9 cellular contexts compared by ENCODE assay signal in the genomic region with DNA sequence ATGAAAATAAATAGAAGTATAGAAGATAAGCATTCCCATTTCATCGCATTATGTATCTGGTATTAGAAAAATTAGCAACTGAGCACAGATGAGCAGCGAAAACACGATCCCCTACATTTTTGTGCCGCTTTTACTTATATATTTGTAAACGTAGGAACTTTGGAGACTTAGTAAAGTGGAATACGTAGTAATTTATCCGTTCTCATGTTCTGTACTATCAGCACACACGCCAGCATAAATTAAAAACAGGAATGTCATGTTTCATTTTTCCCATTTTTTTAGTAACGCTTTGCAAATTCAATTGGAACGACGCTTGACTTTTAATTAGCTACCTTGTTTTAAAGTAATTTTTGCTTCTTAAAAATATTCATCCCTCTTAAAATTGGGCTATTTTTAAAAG. TPM values are rescaled to one million over a fixed set of nuclear protein-coding genes. Genes with fewer than 3 reads are reported as not detected.
DNase-seq lines count a peak whose midpoint lies in the region; ATAC-seq and TF ChIP-seq lines count a peak whose summit lies in the region.
"Had no signal": no experiment of that assay in that cellular context is flagged by ENCODE, and none has a peak within 500 bp of the region (broad histone marks: within the 10 kb centered on the region; RNA-seq: fewer than 3 reads in every experiment).

No MANE protein-coding gene starts in this region.

- no peak for TF ChIP-seq POLR2A in sigmoid colon (IDR thresholded peaks at IDR 0.05)

- no peaks in the 10 kb centered on the region for H3K27me3 Mint-ChIP-seq in GM23338 (ENCODE audit: insufficient read depth, low read depth, poor library complexity)

- H3K9me3 Mint-ChIP-seq in GM23338, result no peaks in the 10 kb centered on the region

- intact Hi-C loops in sigmoid colon (cut with DNase I), result no loop called here

- no peak for TF ChIP-seq EP300 in sigmoid colon (IDR thresholded peaks at IDR 0.05)

- H3K4me2 ChIP-seq in GM23338, result peak overlapping the region; percentile 81

- no peaks in the 10 kb centered on the region for H3K36me3 ChIP-seq in GM23338 (ENCODE audit: insufficient read depth)
- H3K36me3 ChIP-seq in SJCRH30, result no peaks in the 10 kb centered on the region
- no peaks in the 10 kb centered on the region for H3K36me3 ChIP-seq in sigmoid colon

- H3K79me2 ChIP-seq in GM23338 (replicated peaks; ENCODE audit: insufficient read depth), result peaks cover 58% of the 10 kb centered on the region

- peaks cover 45% of the 10 kb centered on the region for H3K4me1 Mint-ChIP-seq in GM23338

- TF ChIP-seq CTCF in GM23338 (conservative IDR thresholded peaks at IDR 0.05; ENCODE audit: low read depth in 2 of 2) (no peak), fibroblast of mammary gland (conservative IDR thresholded peaks at IDR 0.05; ENCODE audit: control insufficient read depth, insufficient read depth, low read depth, low read length) (no peak), sigmoid colon (IDR thresholded peaks at IDR 0.05) (no peak)

- H3K4me1 ChIP-seq in GM23338 (ENCODE audit: insufficient read depth), result peaks cover 36% of the 10 kb centered on the region
- no peaks in the 10 kb centered on the region for H3K4me1 ChIP-seq in SJCRH30
- peaks cover 0 to 34% (median 28%) of the 10 kb centered on the region in 4 donors for H3K4me1 ChIP-seq in sigmoid colon

- no peak overlapping the region for H2AFZ ChIP-seq in GM23338

- H3K9me3 ChIP-seq in SJCRH30 (replicated peaks) (no peaks in the 10 kb centered on the region), sigmoid colon (no peaks in the 10 kb centered on the region)

- no peak for ATAC-seq in GM23338

- peak overlapping the region; percentile 89 for H3K4me3 Mint-ChIP-seq in GM23338

- no peaks in the 10 kb centered on the region for H3K9me2 ChIP-seq in GM23338 (ENCODE audit: insufficient read depth)

- H3K27ac Mint-ChIP-seq in GM23338, result no peak overlapping the region

- peaks cover 14% of the 10 kb centered on the region for H4K20me1 ChIP-seq in GM23338 (replicated peaks; ENCODE audit: insufficient read depth)

- no peaks in the 10 kb centered on the region for H3K27me3 ChIP-seq in GM23338 (ENCODE audit: insufficient read depth)
- no peaks in the 10 kb centered on the region for H3K27me3 ChIP-seq in SJCRH30
- H3K27me3 ChIP-seq in sigmoid colon, result no peaks in the 10 kb centered on the region

- no peak overlapping the region for H3K27ac ChIP-seq in GM23338 (ENCODE audit: low read depth)
- peak overlapping the region; percentile 58; the same call in 1 of the 2 replicates for H3K27ac ChIP-seq in SJCRH30
- H3K27ac ChIP-seq in sigmoid colon, result peak overlapping the region; percentile 93 to 100 (median 97)

- 18 to 71% methylated on average over 11 of the region's 11 CpGs for WGBS in sigmoid colon, 2 donors

- H3K36me3 Mint-ChIP-seq in GM23338 (ENCODE audit: low read depth), result no peaks in the 10 kb centered on the region; the same call in 2 of the 3 replicates

- H3K4me3 ChIP-seq in GM23338, result peak overlapping the region; percentile 75
- H3K4me3 ChIP-seq in SJCRH30, result peak overlapping the region; percentile 77
- peak overlapping the region; percentile 77 for H3K4me3 ChIP-seq in fibroblast of mammary gland (ENCODE audit: control insufficient read depth, low read depth, low read length)
- H3K4me3 ChIP-seq in sigmoid colon, result peak overlapping the region in 3 of 4 donors; percentile 68 to 97 (median 73)

- no peaks in the 10 kb centered on the region; the same call in 1 of the 2 replicates for H3F3A ChIP-seq in GM23338 (replicated peaks; ENCODE audit: low read depth)

- no peak for DNase-seq in GM23338 (ENCODE audit: low spot score)
- DNase-seq in SJCRH30, result no peak
- no peak for DNase-seq in fibroblast of mammary gland (ENCODE audit: low read depth)
- no peak for DNase-seq in sigmoid colon
- no peak for DNase-seq in NCI-H1436 (lab: John Stamatoyannopoulos, UW)
- DNase-seq in activated gamma-delta T cell treated with Interleukin-2 at 50 U/mL for 16 hours, result no peak
- DNase-seq in activated effector memory CD4-positive, alpha-beta T cell treated with Interleukin-2 at 50 U/mL for 16 hours, result no peak
- no peak for DNase-seq in NCI-H2227 (lab: John Stamatoyannopoulos, UW; ENCODE audit: unreplicated experiment)
- DNase-seq: NCI-H2081 had no signal

TF ChIP-seq in GM23338, 12 proteins besides CTCF, POLR2A, EP300 and RAD21 (continues in another document):
- no peak for TF ChIP-seq STAT1 (IDR thresholded peaks at IDR 0.05; ENCODE audit: unreplicated experiment)
- no peak for TF ChIP-seq NANOG (IDR thresholded peaks at IDR 0.05; ENCODE audit: borderline replicate concordance)
- no peak for TF ChIP-seq EZH2 (IDR thresholded peaks at IDR 0.05; ENCODE audit: low read depth, unreplicated experiment)
- no peak for TF ChIP-seq POLR2AphosphoS5 (IDR thresholded peaks at IDR 0.05; ENCODE audit: low read depth)
- no peak for TF ChIP-seq JUNB (IDR thresholded peaks at IDR 0.05; ENCODE audit: unreplicated experiment)
- TF ChIP-seq ZNF331 (CRISPR knock-in tag; IDR thresholded peaks at IDR 0.05; ENCODE audit: low read depth), result no peak
- TF ChIP-seq, protein P1, sequence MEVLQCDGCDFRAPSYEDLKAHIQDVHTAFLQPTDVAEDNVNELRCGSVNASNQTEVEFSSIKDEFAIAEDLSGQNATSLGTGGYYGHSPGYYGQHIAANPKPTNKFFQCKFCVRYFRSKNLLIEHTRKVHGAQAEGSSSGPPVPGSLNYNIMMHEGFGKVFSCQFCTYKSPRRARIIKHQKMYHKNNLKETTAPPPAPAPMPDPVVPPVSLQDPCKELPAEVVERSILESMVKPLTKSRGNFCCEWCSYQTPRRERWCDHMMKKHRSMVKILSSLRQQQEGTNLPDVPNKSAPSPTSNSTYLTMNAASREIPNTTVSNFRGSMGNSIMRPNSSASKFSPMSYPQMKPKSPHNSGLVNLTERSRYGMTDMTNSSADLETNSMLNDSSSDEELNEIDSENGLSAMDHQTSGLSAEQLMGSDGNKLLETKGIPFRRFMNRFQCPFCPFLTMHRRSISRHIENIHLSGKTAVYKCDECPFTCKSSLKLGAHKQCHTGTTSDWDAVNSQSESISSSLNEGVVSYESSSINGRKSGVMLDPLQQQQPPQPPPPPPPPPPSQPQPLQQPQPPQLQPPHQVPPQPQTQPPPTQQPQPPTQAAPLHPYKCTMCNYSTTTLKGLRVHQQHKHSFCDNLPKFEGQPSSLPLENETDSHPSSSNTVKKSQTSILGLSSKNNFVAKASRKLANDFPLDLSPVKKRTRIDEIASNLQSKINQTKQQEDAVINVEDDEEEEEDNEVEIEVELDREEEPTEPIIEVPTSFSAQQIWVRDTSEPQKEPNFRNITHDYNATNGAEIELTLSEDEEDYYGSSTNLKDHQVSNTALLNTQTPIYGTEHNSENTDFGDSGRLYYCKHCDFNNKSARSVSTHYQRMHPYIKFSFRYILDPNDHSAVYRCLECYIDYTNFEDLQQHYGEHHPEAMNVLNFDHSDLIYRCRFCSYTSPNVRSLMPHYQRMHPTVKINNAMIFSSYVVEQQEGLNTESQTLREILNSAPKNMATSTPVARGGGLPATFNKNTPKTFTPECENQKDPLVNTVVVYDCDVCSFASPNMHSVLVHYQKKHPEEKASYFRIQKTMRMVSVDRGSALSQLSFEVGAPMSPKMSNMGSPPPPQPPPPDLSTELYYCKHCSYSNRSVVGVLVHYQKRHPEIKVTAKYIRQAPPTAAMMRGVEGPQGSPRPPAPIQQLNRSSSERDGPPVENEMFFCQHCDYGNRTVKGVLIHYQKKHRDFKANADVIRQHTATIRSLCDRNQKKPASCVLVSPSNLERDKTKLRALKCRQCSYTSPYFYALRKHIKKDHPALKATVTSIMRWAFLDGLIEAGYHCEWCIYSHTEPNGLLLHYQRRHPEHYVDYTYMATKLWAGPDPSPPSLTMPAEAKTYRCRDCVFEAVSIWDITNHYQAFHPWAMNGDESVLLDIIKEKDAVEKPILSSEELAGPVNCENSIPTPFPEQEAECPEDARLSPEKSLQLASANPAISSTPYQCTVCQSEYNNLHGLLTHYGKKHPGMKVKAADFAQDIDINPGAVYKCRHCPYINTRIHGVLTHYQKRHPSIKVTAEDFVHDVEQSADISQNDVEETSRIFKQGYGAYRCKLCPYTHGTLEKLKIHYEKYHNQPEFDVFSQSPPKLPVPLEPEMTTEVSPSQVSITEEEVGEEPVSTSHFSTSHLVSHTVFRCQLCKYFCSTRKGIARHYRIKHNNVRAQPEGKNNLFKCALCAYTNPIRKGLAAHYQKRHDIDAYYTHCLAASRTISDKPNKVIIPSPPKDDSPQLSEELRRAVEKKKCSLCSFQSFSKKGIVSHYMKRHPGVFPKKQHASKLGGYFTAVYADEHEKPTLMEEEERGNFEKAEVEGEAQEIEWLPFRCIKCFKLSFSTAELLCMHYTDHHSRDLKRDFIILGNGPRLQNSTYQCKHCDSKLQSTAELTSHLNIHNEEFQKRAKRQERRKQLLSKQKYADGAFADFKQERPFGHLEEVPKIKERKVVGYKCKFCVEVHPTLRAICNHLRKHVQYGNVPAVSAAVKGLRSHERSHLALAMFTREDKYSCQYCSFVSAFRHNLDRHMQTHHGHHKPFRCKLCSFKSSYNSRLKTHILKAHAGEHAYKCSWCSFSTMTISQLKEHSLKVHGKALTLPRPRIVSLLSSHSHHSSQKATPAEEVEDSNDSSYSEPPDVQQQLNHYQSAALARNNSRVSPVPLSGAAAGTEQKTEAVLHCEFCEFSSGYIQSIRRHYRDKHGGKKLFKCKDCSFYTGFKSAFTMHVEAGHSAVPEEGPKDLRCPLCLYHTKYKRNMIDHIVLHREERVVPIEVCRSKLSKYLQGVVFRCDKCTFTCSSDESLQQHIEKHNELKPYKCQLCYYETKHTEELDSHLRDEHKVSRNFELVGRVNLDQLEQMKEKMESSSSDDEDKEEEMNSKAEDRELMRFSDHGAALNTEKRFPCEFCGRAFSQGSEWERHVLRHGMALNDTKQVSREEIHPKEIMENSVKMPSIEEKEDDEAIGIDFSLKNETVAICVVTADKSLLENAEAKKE (CRISPR knock-in tag; IDR thresholded peaks at IDR 0.05), result no peak
- no peak for TF ChIP-seq EZH2phosphoT487 (IDR thresholded peaks at IDR 0.05; ENCODE audit: unreplicated experiment)
- TF ChIP-seq CREB1 (CRISPR knock-in tag; IDR thresholded peaks at IDR 0.05; ENCODE audit: low read depth), result no peak
- TF ChIP-seq, protein P2, sequence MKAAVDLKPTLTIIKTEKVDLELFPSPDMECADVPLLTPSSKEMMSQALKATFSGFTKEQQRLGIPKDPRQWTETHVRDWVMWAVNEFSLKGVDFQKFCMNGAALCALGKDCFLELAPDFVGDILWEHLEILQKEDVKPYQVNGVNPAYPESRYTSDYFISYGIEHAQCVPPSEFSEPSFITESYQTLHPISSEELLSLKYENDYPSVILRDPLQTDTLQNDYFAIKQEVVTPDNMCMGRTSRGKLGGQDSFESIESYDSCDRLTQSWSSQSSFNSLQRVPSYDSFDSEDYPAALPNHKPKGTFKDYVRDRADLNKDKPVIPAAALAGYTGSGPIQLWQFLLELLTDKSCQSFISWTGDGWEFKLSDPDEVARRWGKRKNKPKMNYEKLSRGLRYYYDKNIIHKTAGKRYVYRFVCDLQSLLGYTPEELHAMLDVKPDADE (IDR thresholded peaks at IDR 0.05), result no peak

RNA-seq across cellular contexts. Expression of a gene that starts 2.4 kb away (rescaled TPM):
- 27.0 and 34.7 TPM in 2 replicates for total RNA-seq in GM23338 (2014; rRNA removed; shearing (Covaris generic))
- polyA plus RNA-seq in GM23338 (2016; fragmentation: Nextera tagmentation; extraction: Ambion mirVana), result 6.0 TPM in 2 replicates
- total RNA-seq in SJCRH30 (2014; rRNA removed; shearing (Covaris generic)), result 31.1 and 35.2 TPM in 2 replicates
- 10 to 100 TPM; 17.2 to 33.8 (median 23.2) TPM for total RNA-seq in sigmoid colon
- polyA plus RNA-seq in sigmoid colon, result 10 to 100 TPM; 14.4 to 27.3 (median 22.2) TPM
